11 cellular contexts compared by ENCODE assay signal in genomic region chr17:17876959-17877547, GRCh38. TPM values are rescaled to one million over a fixed set of nuclear protein-coding genes. Genes with fewer than 3 reads are reported as not detected.
DNase-seq lines count a peak whose midpoint lies in the region; ATAC-seq and TF ChIP-seq lines count a peak whose summit lies in the region.
"Had no signal": no experiment of that assay in that cellular context is flagged by ENCODE, and none has a peak within 500 bp of the region (broad histone marks: within the 10 kb centered on the region; RNA-seq: fewer than 3 reads in every experiment).

No MANE protein-coding gene starts in this region.

- peaks cover 81% of the 10 kb centered on the region for H3K4me1 ChIP-seq in left ventricle myocardium inferior
- H3K4me1 ChIP-seq in CD8-positive, alpha-beta T cell (ENCODE audit: insufficient read depth, low read length): no peaks in the 10 kb centered on the region
- H3K4me1 ChIP-seq: SJSA1 had no signal

- POLR2A ChIA-PET in CD8-positive, alpha-beta T cell (lab: Charles Lee): interaction anchor here (1.0 kb wide), 1 partner anchor 37 kb away, joined by 3 read pairs; no protein-coding TSS in a partner anchor

- CTCF ChIA-PET in CD8-positive, alpha-beta T cell (lab: Charles Lee): interaction anchor here (1.3 to 2.0 kb wide), 2 partner anchors 16 to 65 kb away, joined by 4 to 7 read pairs; no protein-coding TSS in a partner anchor

- peak overlapping the region; percentile 94 for H3K27ac ChIP-seq in left ventricle myocardium inferior (replicated peaks)
- no peak overlapping the region for H3K27ac ChIP-seq in CD8-positive, alpha-beta T cell (ENCODE audit: low read depth, low read length)
- H3K27ac ChIP-seq: SJSA1 had no signal

- H3K4me3 Mint-ChIP-seq in CD8-positive, alpha-beta T cell: no peak overlapping the region
- H3K4me3 Mint-ChIP-seq: activated CD8-positive, alpha-beta memory T cell treated with anti-CD3 and anti-CD28 coated beads, Interleukin-2, amount 10 ng/mL, durations not matched to agents 7 days and 5 days had no signal

- TF ChIP-seq CTCF in astrocyte of the spinal cord (IDR thresholded peaks at IDR 0.05; ENCODE audit: low read depth, low read length): no peak
- no peak for TF ChIP-seq CTCF in left ventricle myocardium inferior (IDR thresholded peaks at IDR 0.05; ENCODE audit: borderline replicate concordance)
- no peak for TF ChIP-seq CTCF in CD8-positive, alpha-beta T cell (IDR thresholded peaks at IDR 0.05)

- no peaks in the 10 kb centered on the region for H3K4me1 Mint-ChIP-seq in CD8-positive, alpha-beta T cell (ENCODE audit: low read depth)
- H3K4me1 Mint-ChIP-seq: activated CD8-positive, alpha-beta memory T cell treated with anti-CD3 and anti-CD28 coated beads, Interleukin-2, amount 10 ng/mL, durations not matched to agents 7 days and 5 days had no signal

- ATAC-seq in CD8-positive, alpha-beta T cell: no peak
- ATAC-seq in GM21390 (IDR thresholded peaks at IDR 0.05; ENCODE audit: unreplicated experiment): no peak
- ATAC-seq: activated CD8-positive, alpha-beta memory T cell treated with anti-CD3 and anti-CD28 coated beads, Interleukin-2, amount 10 ng/mL, durations not matched to agents 7 days and 5 days had no signal

- H3K4me3 ChIP-seq in astrocyte of the spinal cord (ENCODE audit: low read depth, low read length) (no peak overlapping the region), left ventricle myocardium inferior (peak overlapping the region; percentile 35)
- H3K4me3 ChIP-seq in CD8-positive, alpha-beta T cell (ENCODE audit: low read depth, low read length): no peak overlapping the region
- H3K4me3 ChIP-seq: SJSA1 had no signal

- H3K9me3 Mint-ChIP-seq in CD8-positive, alpha-beta T cell: no peaks in the 10 kb centered on the region

- no peaks in the 10 kb centered on the region for H3K27me3 Mint-ChIP-seq in CD8-positive, alpha-beta T cell (ENCODE audit: low read depth)
- H3K27me3 Mint-ChIP-seq: activated CD8-positive, alpha-beta memory T cell treated with anti-CD3 and anti-CD28 coated beads, Interleukin-2, amount 10 ng/mL, durations not matched to agents 7 days and 5 days had no signal

- in situ Hi-C loops in astrocyte of the spinal cord (cut with HindIII; ENCODE audit: low sequenced_read_pairs): no loop called here

- no peak overlapping the region for H3K27ac Mint-ChIP-seq in CD8-positive, alpha-beta T cell
- H3K27ac Mint-ChIP-seq: activated CD8-positive, alpha-beta memory T cell treated with anti-CD3 and anti-CD28 coated beads, Interleukin-2, amount 10 ng/mL, durations not matched to agents 7 days and 5 days had no signal

- DNase-seq in AG08395 (ENCODE audit: low spot score) (peak; percentile 33), astrocyte of the spinal cord (ENCODE audit: low read depth, low spot score) (peak; percentile 56), left ventricle myocardium inferior (peak; percentile 43), posterior cingulate gyrus (peak in 8 of 10 donors; percentile 20 to 90 (median 44)), NCI-H1092 (lab: John Stamatoyannopoulos, UW) (no peak), COLO829 (ENCODE audit: low spot score) (no peak)
- no peak for DNase-seq in CD8-positive, alpha-beta T cell
- DNase-seq: activated CD8-positive, alpha-beta memory T cell treated with anti-CD3 and anti-CD28 coated beads, Interleukin-2, amount 10 ng/mL, durations not matched to agents 7 days and 5 days; NCI-H2081 treated with DMSO at 0.1 percent for 48 hours had no signal

- no peaks in the 10 kb centered on the region for H3K9me3 ChIP-seq in left ventricle myocardium inferior (replicated peaks)
- H3K9me3 ChIP-seq in CD8-positive, alpha-beta T cell (ENCODE audit: low read length): no peaks in the 10 kb centered on the region
- H3K9me3 ChIP-seq: SJSA1 had no signal

- no peaks in the 10 kb centered on the region for H3K27me3 ChIP-seq in left ventricle myocardium inferior (ENCODE audit: low read depth)
- H3K27me3 ChIP-seq in CD8-positive, alpha-beta T cell (ENCODE audit: insufficient read depth, low read length): no peaks in the 10 kb centered on the region
- H3K27me3 ChIP-seq: SJSA1 had no signal

- H3K36me3 Mint-ChIP-seq in CD8-positive, alpha-beta T cell: peaks cover 72% of the 10 kb centered on the region
- H3K36me3 Mint-ChIP-seq: activated CD8-positive, alpha-beta memory T cell treated with anti-CD3 and anti-CD28 coated beads, Interleukin-2, amount 10 ng/mL, durations not matched to agents 7 days and 5 days had no signal

- intact Hi-C loops in left ventricle myocardium inferior (cut with micrococcal nuclease): no loop called here
- intact Hi-C loops in posterior cingulate gyrus (cut with DNase I): no loop called here
- intact Hi-C loops in CD8-positive, alpha-beta T cell (cut with DNase I, micrococcal nuclease): no loop called here

- peaks cover 36% of the 10 kb centered on the region for H3K36me3 ChIP-seq in left ventricle myocardium inferior
- H3K36me3 ChIP-seq in CD8-positive, alpha-beta T cell (ENCODE audit: insufficient read depth, low read length): peaks cover 43% of the 10 kb centered on the region

RNA-seq across cellular contexts. Expression of gene SREBF1, which starts 40.3 kb away (rescaled TPM):
- 10.2 TPM for total RNA-seq in left ventricle myocardium inferior
- total RNA-seq in CD8-positive, alpha-beta T cell: 100 to 1,000 TPM; 401 to 412 TPM

Comparison
In these comparisons a context has a peak if more than half of its experiments do, and no peak if none do; other contexts are left out.
1. DNase-seq: peak in AG08395 (single experiment), astrocyte of the spinal cord (single experiment), left ventricle myocardium inferior (single experiment) and posterior cingulate gyrus (8 of 10); none in CD8-positive, alpha-beta T cell (0 of 7), NCI-H1092 (single experiment) and COLO829 (single experiment).
2. RNA of gene SREBF1, which starts 40.3 kb away (total RNA-seq): 401 to 412 TPM in CD8-positive, alpha-beta T cell; 10.2 TPM in left ventricle myocardium inferior (single experiment); every median in the first group is over 10 times any median in the second.